Comparison of ENCODE assay signal across 9 cellular contexts in the genomic region with DNA sequence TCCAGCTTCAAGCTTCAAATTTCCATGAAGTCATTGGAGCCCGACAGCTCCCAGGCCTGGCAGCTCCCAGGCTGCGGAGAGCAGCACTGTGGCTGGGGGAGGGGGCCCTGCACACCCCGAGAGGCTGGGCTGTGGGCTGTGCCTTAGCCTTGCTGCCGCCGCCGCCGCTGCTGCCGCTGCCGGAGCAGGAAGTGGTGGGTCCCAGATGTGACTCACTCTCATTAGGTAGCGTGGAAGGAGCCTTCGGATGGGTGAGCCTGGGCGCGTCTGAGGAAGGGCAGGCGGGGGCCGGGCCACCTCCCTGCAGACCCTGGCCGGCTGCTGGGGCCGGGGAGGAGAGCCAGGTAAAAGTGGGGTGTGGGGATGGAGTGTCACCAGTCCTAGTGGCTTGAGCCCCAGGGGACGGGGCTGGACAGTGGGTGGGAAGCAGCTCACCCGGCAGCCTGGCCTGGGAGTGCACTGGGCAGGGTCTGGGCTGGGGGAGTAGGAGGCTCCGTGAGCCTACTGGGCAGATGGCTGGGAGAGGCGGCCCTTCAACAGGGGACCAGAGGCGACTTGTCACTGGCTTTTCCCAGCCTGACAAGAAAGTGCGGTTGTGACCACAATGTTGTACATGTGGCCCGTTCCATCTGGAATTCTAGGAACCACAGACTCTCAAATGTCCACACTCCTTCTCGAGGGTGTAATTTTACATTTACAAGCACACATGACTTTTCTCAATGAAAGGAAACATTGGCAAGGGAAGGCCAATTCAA. TPM values are rescaled to one million over a fixed set of nuclear protein-coding genes. Genes with fewer than 3 reads are reported as not detected.
DNase-seq lines count a peak whose midpoint lies in the region; ATAC-seq and TF ChIP-seq lines count a peak whose summit lies in the region.
"Had no signal": no experiment of that assay in that cellular context is flagged by ENCODE, and none has a peak within 500 bp of the region (broad histone marks: within the 10 kb centered on the region; RNA-seq: fewer than 3 reads in every experiment).

A gene (plus strand): TSS at position 215 of the 755 bp plus-strand sequence. CDS start 21,629 bp downstream, outside the sequence.

- H3K27ac ChIP-seq in CD4-positive, alpha-beta T cell (ENCODE audit: low read depth, low read length), result peak within 1 kb of the TSS; percentile 97
- H3K27ac ChIP-seq in ascending aorta, result peak within 1 kb of the TSS; percentile 35 to 79
- H3K27ac ChIP-seq: VCaP had no signal

- H3K4me3 Mint-ChIP-seq in CD4-positive, alpha-beta T cell, result peak within 1 kb of the TSS; percentile 99

- H3K9me3 Mint-ChIP-seq in CD4-positive, alpha-beta T cell, result no peaks in the 10 kb centered on the region

- ATAC-seq in CD4-positive, alpha-beta T cell (ENCODE audit: poor library complexity), result peak; percentile 91
- ATAC-seq in GM19467 (IDR thresholded peaks at IDR 0.05; ENCODE audit: unreplicated experiment), result peak; percentile 70

- CTCF ChIA-PET in CD4-positive, alpha-beta T cell (lab: Charles Lee), result interaction anchor here (1.0 to 1.9 kb wide), 6 partner anchors 9 to 399 kb away, joined by 3 to 16 read pairs (median 4); no protein-coding TSS in a partner anchor

- no peaks in the 10 kb centered on the region for H3K27me3 Mint-ChIP-seq in CD4-positive, alpha-beta T cell

- peak within 1 kb of the TSS; percentile 100 for H3K27ac Mint-ChIP-seq in CD4-positive, alpha-beta T cell

- peak; percentile 66 to 89 (median 84) for DNase-seq in CD4-positive, alpha-beta T cell
- peak; percentile 90 for DNase-seq in HK-2 (ENCODE audit: unreplicated experiment)
- DNase-seq in T-helper 2 cell, result peak; percentile 53 to 96 (median 76)
- DNase-seq in ascending aorta (ENCODE audit: low spot score in 2 of 2), result peak; percentile 68 to 88
- peak; percentile 95 for DNase-seq in islet precursor cell
- peak; percentile 80 for DNase-seq in stimulated activated CD4-positive, alpha-beta T cell treated with anti-CD3 and anti-CD28 coated beads, Interleukin-2, amount 100 ng/mL, for 4 hours (ENCODE audit: low read depth)
- no peak for DNase-seq in COR-L47 (lab: John Stamatoyannopoulos, UW)

- peaks cover 8 to 18% of the 10 kb centered on the region in 2 donors for H3K4me1 ChIP-seq in ascending aorta

- no peaks in the 10 kb centered on the region for H3K27me3 ChIP-seq in CD4-positive, alpha-beta T cell (ENCODE audit: control insufficient read depth, insufficient read depth, low read length)
- H3K27me3 ChIP-seq in ascending aorta, result no peaks in the 10 kb centered on the region

- H3K36me3 ChIP-seq in ascending aorta, result no peaks in the 10 kb centered on the region

- H3K4me3 ChIP-seq in ascending aorta, result peak within 1 kb of the TSS; percentile 37 to 69

- POLR2A ChIA-PET in CD4-positive, alpha-beta T cell (lab: Charles Lee), result interaction anchor here (0.6 to 6.3 kb wide), 9 partner anchors 8 to 1647 kb away, joined by 3 to 77 read pairs (median 7); no protein-coding TSS in a partner anchor

- H3K36me3 Mint-ChIP-seq in CD4-positive, alpha-beta T cell (ENCODE audit: low read depth), result peaks cover 40% of the 10 kb centered on the region

- intact Hi-C loops in CD4-positive, alpha-beta T cell (cut with DNase I, micrococcal nuclease), result loop anchor here (1.0 to 10.0 kb wide), 11 partner anchors 8 to 481 kb away; a partner anchor contains a TSS
- intact Hi-C loops in ascending aorta (cut with DNase I), result no loop called here

- TF ChIP-seq CTCF in CD4-positive, alpha-beta T cell (IDR thresholded peaks at IDR 0.05), result no peak
- TF ChIP-seq CTCF in ascending aorta (IDR thresholded peaks at IDR 0.05), result no peak

- H3K4me1 Mint-ChIP-seq in CD4-positive, alpha-beta T cell (ENCODE audit: low read depth), result peaks cover 73% of the 10 kb centered on the region

- no peaks in the 10 kb centered on the region for H3K9me3 ChIP-seq in CD4-positive, alpha-beta T cell (ENCODE audit: control insufficient read depth, low read length)
- no peaks in the 10 kb centered on the region for H3K9me3 ChIP-seq in ascending aorta

RNA-seq across cellular contexts. Expression of the gene that starts here (rescaled TPM):
- 100 to 1,000 TPM; 136 to 147 TPM for total RNA-seq in CD4-positive, alpha-beta T cell
- 8.2 TPM for total RNA-seq in ascending aorta

Comparison
In these comparisons a context has a peak if more than half of its experiments do, and no peak if none do; other contexts are left out.
1. RNA of the gene that starts here (total RNA-seq): 136 to 147 TPM in CD4-positive, alpha-beta T cell; 8.2 TPM in ascending aorta (single experiment); every median in the first group is over 10 times any median in the second.